ENCODE assay signal across 2 cellular contexts in the genomic region with DNA sequence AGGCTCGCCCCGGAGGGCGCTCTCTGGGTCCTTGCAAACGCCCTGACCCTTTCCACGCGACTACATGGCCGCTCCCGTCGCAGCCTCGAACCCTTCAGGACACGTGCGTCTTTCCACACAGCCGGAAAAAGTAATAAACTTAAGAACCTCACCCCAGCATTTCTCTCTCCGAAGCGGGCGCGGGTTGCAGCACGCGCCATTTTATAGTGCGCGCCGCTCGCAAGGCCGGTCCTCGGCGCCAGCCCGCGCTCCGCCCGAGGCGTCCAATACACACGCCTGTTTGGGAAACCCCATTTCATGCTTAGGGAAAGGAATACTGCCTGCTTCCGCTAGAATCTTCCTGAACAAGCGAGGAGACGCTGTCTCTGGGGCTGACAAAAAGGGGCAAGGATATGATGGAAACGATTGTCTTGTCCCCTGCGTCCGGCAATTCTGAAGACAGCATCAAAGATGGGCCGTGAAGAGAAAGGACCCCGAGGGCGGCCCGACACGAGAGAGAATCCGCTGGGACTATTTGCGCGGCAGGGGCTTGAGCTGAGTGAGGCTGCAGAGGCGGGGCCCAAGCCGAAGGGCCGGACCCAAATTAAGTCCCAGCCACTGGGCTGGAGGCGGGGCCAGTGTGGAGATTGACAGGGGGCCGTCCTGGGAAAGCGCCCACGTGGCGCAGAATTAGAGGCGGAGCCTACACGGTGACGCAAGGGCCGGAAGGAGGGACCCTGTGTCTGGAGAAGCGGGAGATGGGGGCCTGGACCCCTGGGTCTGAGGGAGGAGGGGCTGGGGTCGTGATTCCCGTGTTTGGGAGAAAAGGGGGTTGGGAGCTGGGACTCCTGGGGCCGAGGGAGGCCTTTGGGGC.
TF ChIP-seq lines count a peak whose summit lies in the region.

No MANE protein-coding gene starts in this region.

TF ChIP-seq in HCT116, 20 proteins besides CTCF, POLR2A, EP300 and RAD21 (continued from another document):
- peak; percentile 62 for TF ChIP-seq YY1 (IDR thresholded peaks at IDR 0.05; ENCODE audit: extremely low read depth, insufficient replicate concordance, low read depth, low read length)
- TF ChIP-seq SRF (IDR thresholded peaks at IDR 0.05; ENCODE audit: low read depth) = peak; percentile 76
- TF ChIP-seq, protein P1, sequence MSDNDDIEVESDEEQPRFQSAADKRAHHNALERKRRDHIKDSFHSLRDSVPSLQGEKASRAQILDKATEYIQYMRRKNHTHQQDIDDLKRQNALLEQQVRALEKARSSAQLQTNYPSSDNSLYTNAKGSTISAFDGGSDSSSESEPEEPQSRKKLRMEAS (IDR thresholded peaks at IDR 0.05) = peak; percentile 94
- TF ChIP-seq CBX3 (IDR thresholded peaks at IDR 0.05; ENCODE audit: low read depth) = 0 out of 2 replicates have a peak, but pooled peaks have one; percentile 43
- no peak for TF ChIP-seq EGR1 (IDR thresholded peaks at IDR 0.05; ENCODE audit: low read depth)
- TF ChIP-seq, protein P2, sequence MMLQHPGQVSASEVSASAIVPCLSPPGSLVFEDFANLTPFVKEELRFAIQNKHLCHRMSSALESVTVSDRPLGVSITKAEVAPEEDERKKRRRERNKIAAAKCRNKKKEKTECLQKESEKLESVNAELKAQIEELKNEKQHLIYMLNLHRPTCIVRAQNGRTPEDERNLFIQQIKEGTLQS (IDR thresholded peaks at IDR 0.05) = no peak
- TF ChIP-seq EZH2 (IDR thresholded peaks at IDR 0.05) = no peak
- peak; percentile 7; the same call in 1 of the 2 replicates for TF ChIP-seq FOSL1 (IDR thresholded peaks at IDR 0.05; ENCODE audit: low read depth)
- peak; percentile 95 for TF ChIP-seq SP1 (IDR thresholded peaks at IDR 0.05; ENCODE audit: low read depth)
- TF ChIP-seq CEBPB (IDR thresholded peaks at IDR 0.05; ENCODE audit: low read depth) = peak; percentile 73
- TF ChIP-seq SIN3A (IDR thresholded peaks at IDR 0.05; ENCODE audit: low read depth) = peak; percentile 94
- TF ChIP-seq POLR2AphosphoS5 (IDR thresholded peaks at IDR 0.05; ENCODE audit: low read depth, low read length) = peak; percentile 99
- no peak for TF ChIP-seq ZNF274 (IDR thresholded peaks at IDR 0.05; ENCODE audit: low read depth, low read length)
- TF ChIP-seq, protein P3, sequence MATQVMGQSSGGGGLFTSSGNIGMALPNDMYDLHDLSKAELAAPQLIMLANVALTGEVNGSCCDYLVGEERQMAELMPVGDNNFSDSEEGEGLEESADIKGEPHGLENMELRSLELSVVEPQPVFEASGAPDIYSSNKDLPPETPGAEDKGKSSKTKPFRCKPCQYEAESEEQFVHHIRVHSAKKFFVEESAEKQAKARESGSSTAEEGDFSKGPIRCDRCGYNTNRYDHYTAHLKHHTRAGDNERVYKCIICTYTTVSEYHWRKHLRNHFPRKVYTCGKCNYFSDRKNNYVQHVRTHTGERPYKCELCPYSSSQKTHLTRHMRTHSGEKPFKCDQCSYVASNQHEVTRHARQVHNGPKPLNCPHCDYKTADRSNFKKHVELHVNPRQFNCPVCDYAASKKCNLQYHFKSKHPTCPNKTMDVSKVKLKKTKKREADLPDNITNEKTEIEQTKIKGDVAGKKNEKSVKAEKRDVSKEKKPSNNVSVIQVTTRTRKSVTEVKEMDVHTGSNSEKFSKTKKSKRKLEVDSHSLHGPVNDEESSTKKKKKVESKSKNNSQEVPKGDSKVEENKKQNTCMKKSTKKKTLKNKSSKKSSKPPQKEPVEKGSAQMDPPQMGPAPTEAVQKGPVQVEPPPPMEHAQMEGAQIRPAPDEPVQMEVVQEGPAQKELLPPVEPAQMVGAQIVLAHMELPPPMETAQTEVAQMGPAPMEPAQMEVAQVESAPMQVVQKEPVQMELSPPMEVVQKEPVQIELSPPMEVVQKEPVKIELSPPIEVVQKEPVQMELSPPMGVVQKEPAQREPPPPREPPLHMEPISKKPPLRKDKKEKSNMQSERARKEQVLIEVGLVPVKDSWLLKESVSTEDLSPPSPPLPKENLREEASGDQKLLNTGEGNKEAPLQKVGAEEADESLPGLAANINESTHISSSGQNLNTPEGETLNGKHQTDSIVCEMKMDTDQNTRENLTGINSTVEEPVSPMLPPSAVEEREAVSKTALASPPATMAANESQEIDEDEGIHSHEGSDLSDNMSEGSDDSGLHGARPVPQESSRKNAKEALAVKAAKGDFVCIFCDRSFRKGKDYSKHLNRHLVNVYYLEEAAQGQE (IDR thresholded peaks at IDR 0.05; ENCODE audit: low read depth) = no peak
- TF ChIP-seq, protein P4, sequence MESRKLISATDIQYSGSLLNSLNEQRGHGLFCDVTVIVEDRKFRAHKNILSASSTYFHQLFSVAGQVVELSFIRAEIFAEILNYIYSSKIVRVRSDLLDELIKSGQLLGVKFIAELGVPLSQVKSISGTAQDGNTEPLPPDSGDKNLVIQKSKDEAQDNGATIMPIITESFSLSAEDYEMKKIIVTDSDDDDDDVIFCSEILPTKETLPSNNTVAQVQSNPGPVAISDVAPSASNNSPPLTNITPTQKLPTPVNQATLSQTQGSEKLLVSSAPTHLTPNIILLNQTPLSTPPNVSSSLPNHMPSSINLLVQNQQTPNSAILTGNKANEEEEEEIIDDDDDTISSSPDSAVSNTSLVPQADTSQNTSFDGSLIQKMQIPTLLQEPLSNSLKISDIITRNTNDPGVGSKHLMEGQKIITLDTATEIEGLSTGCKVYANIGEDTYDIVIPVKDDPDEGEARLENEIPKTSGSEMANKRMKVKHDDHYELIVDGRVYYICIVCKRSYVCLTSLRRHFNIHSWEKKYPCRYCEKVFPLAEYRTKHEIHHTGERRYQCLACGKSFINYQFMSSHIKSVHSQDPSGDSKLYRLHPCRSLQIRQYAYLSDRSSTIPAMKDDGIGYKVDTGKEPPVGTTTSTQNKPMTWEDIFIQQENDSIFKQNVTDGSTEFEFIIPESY (IDR thresholded peaks at IDR 0.05; ENCODE audit: extremely low read depth, insufficient replicate concordance, low read length) = peak; percentile 25
TF ChIP-seq in HCT116: peak in this region for 12.

TF ChIP-seq in neural cell, 6 proteins besides CTCF, POLR2A, EP300 and RAD21 (continued from another document):
- TF ChIP-seq, protein P3 (IDR thresholded peaks at IDR 0.05; ENCODE audit: borderline replicate concordance) = peak; percentile 90
- peak; percentile 79 for TF ChIP-seq POLR2AphosphoS5 (IDR thresholded peaks at IDR 0.05)
- TF ChIP-seq EZH2 (IDR thresholded peaks at IDR 0.05; ENCODE audit: borderline replicate concordance, insufficient read depth, low read length, poor library complexity, severe bottlenecking) = no peak
- peak; percentile 89 for TF ChIP-seq TAF1 (IDR thresholded peaks at IDR 0.05; ENCODE audit: low read depth)
